ENCODE assay signal across 21 cellular contexts in genomic region chr16:16139806-16140205, GRCh38.
DNase-seq lines count a peak whose midpoint lies in the region; ATAC-seq, FAIRE-seq and TF ChIP-seq lines count a peak whose summit lies in the region.
"Had no signal": no experiment of that assay in that cellular context is flagged by ENCODE, and none has a peak within 500 bp of the region (broad histone marks: within the 10 kb centered on the region; RNA-seq: fewer than 3 reads in every experiment).

No MANE protein-coding gene starts in this region.

- H3K36me3 ChIP-seq in Caco-2 (ENCODE audit: control insufficient read depth, insufficient read depth, low read length), result no peaks in the 10 kb centered on the region
- peaks cover 26 to 56% of the 10 kb centered on the region in 2 experiments for H3K36me3 ChIP-seq in GM12878 (ENCODE audit: control insufficient read depth in 2 of 2, insufficient read depth in 2 of 2, low read length in 1 of 2)

- TF ChIP-seq POLR2A in GM12878 (IDR thresholded peaks at IDR 0.05; ENCODE audit: low read depth, low read length), result no peak

- no peak overlapping the region for H3K27ac ChIP-seq in GM12878 (ENCODE audit: control insufficient read depth, insufficient read depth)
- H3K27ac ChIP-seq: GM23248 had no signal

- H3K9me3 ChIP-seq in Caco-2, result no peaks in the 10 kb centered on the region
- H3K9me3 ChIP-seq in GM12878 (replicated peaks; ENCODE audit: control insufficient read depth, insufficient read depth, low read length), result no peaks in the 10 kb centered on the region

- H4K20me1 ChIP-seq in GM12878 (ENCODE audit: control insufficient read depth, insufficient read depth), result no peaks in the 10 kb centered on the region

- no peak overlapping the region for H2AFZ ChIP-seq in GM12878 (ENCODE audit: control insufficient read depth, low read depth, low read length)
- H2AFZ ChIP-seq: GM23248 had no signal

- FAIRE-seq in GM12878 (lab: Jason Lieb, UNC), result no peak
- FAIRE-seq: D721Med, GM12892, GM19239, H1 had no signal

- peaks cover 36% of the 10 kb centered on the region for H3K36me3 Mint-ChIP-seq in Caco-2 (ENCODE audit: insufficient read depth, unreplicated experiment)
- H3K36me3 Mint-ChIP-seq in Calu3 (ENCODE audit: insufficient read depth, unreplicated experiment), result peaks cover 54% of the 10 kb centered on the region

- H3K27ac Mint-ChIP-seq in Caco-2 (ENCODE audit: unreplicated experiment) (peak overlapping the region; percentile 27), Calu3 (ENCODE audit: unreplicated experiment) (no peak overlapping the region)

- no peaks in the 10 kb centered on the region for H3K27me3 ChIP-seq in Caco-2 (replicated peaks; ENCODE audit: control insufficient read depth, insufficient read depth, low read length)
- H3K27me3 ChIP-seq in GM12878 (replicated peaks in 1 of 2; ENCODE audit: control insufficient read depth in 2 of 2, insufficient read depth in 2 of 2, low read length in 1 of 2), result no peaks in the 10 kb centered on the region

- BruUV-seq in Caco-2 (replicated peaks; lab: Mats Ljungman, UMichigan), result no TSS peak
- BruUV-seq in GM12878 (replicated peaks; lab: Mats Ljungman, UMichigan), result no TSS peak
- BruUV-seq in Calu3 (replicated peaks; lab: Mats Ljungman, UMichigan), result no TSS peak

- no peak for TF ChIP-seq RAD21 in GM12878 (IDR thresholded peaks at IDR 0.05; ENCODE audit: insufficient read depth, low read depth, low read length)

- H3K4me3 Mint-ChIP-seq in Caco-2 (ENCODE audit: unreplicated experiment) (no peak overlapping the region), Calu3 (ENCODE audit: low read depth, unreplicated experiment) (no peak overlapping the region)
- H3K4me3 Mint-ChIP-seq: CD4-positive, alpha-beta memory T cell had no signal

- no peak for TF ChIP-seq CTCF in Caco-2 (IDR thresholded peaks at IDR 0.05; ENCODE audit: insufficient read depth in 1 of 2, low read depth in 1 of 2, low read length in 1 of 2, severe bottlenecking in 1 of 2, unreplicated experiment in 1 of 2)
- no peak for TF ChIP-seq CTCF in GM12878 (IDR thresholded peaks at IDR 0.05 in 2 of 3, conservative IDR thresholded peaks at IDR 0.05 in 1 of 3; ENCODE audit: control insufficient read depth in 2 of 3, extremely low read depth in 1 of 3, insufficient read depth in 1 of 3, low read depth in 3 of 3, low read length in 3 of 3)
- no peak for TF ChIP-seq CTCF in Calu3 (IDR thresholded peaks at IDR 0.05; ENCODE audit: unreplicated experiment)

- intact Hi-C loops in left ventricle myocardium superior (cut with micrococcal nuclease) (loop anchor here (10.0 kb wide), 1 partner anchor 375 kb away; no protein-coding TSS in a partner anchor), Right ventricle myocardium inferior (cut with DNase I) (no loop called here), Caco-2 (cut with micrococcal nuclease; ENCODE audit: unreplicated experiment) (no loop called here), GM12878 (cut with micrococcal nuclease; ENCODE audit: unreplicated experiment) (no loop called here), posterior vena cava (cut with DNase I) (no loop called here), Calu3 (cut with micrococcal nuclease; ENCODE audit: unreplicated experiment) (no loop called here)

- ATAC-seq in left ventricle myocardium superior, result no peak
- no peak for ATAC-seq in Right ventricle myocardium inferior
- no peak for ATAC-seq in GM12878
- no peak for ATAC-seq in HG02970 (IDR thresholded peaks at IDR 0.05; ENCODE audit: low FRiP score, unreplicated experiment)

- no peak for TF ChIP-seq EP300 in GM12878 (IDR thresholded peaks at IDR 0.05; ENCODE audit: borderline replicate concordance in 1 of 2, control insufficient read depth in 1 of 2, low read depth in 2 of 2, low read length in 2 of 2)

- no peak overlapping the region for H3K9ac ChIP-seq in GM12878 (ENCODE audit: control insufficient read depth, insufficient read depth, low read length)
- H3K9ac ChIP-seq: GM23248 had no signal

- RAD21 ChIA-PET in GM12878 (lab: Charles Lee; ENCODE audit: unreplicated experiment), result no interaction called here

- in situ Hi-C loops in GM12878 (cut with MboI), result no loop called here

- DNase-seq in left ventricle myocardium superior, result peak; percentile 2
- DNase-seq in Right ventricle myocardium inferior (ENCODE audit: missing footprints), result no peak
- no peak for DNase-seq in Caco-2
- DNase-seq in GM12878 (ENCODE audit: low read depth, low spot score), result no peak
- DNase-seq in posterior vena cava (ENCODE audit: low spot score), result peak; percentile 32
- DNase-seq in Calu3, result no peak
- no peak for DNase-seq in NCI-H1436 treated with DMSO at 0.1 percent for 48 hours (lab: John Stamatoyannopoulos, UW)
- DNase-seq: C1 segment of cervical spinal cord; CD4-positive, alpha-beta memory T cell; COR-L47; DMS 273 treated with DMSO at 0.1 percent for 48 hours; DMS79; GF-D8; GM23248; H7; HCEC 1CT had no signal

- POLR2A ChIA-PET in Caco-2 (lab: Charles Lee) (no interaction called here), GM12878 (lab: Charles Lee) (no interaction called here)

- no peak overlapping the region for H3K4me2 ChIP-seq in GM12878 (ENCODE audit: control insufficient read depth, insufficient read depth)

- H3K79me2 ChIP-seq in GM12878 (ENCODE audit: control insufficient read depth, insufficient read depth, low read length), result no peaks in the 10 kb centered on the region

- H3K4me3 ChIP-seq in Caco-2 (ENCODE audit: low read depth, low read length) (no peak overlapping the region), GM12878 (no peak overlapping the region)
- H3K4me3 ChIP-seq: GM23248 had no signal

- H3K27me3 Mint-ChIP-seq in Caco-2 (ENCODE audit: insufficient read depth, unreplicated experiment), result no peaks in the 10 kb centered on the region
- no peaks in the 10 kb centered on the region for H3K27me3 Mint-ChIP-seq in Calu3 (ENCODE audit: unreplicated experiment)
- H3K27me3 Mint-ChIP-seq: CD4-positive, alpha-beta memory T cell had no signal

- H3K9me3 Mint-ChIP-seq in Caco-2 (ENCODE audit: unreplicated experiment) (no peaks in the 10 kb centered on the region), Calu3 (ENCODE audit: low read depth, unreplicated experiment) (no peaks in the 10 kb centered on the region)

- SMC1A ChIA-PET in GM12878 (lab: Charles Lee; ENCODE audit: uncharacterized antibody, unreplicated experiment), result no interaction called here

- CTCF ChIA-PET in Caco-2 (lab: Charles Lee), result no interaction called here
- CTCF ChIA-PET in GM12878 (lab: Yijun Ruan, JAX), result no interaction called here
- CTCF ChIA-PET in Calu3 (lab: Charles Lee), result no interaction called here

- H3K4me1 ChIP-seq in Caco-2, result no peaks in the 10 kb centered on the region
- 0 out of 2 replicates have a peak, but pooled peaks cover 2% of the 10 kb centered on the region for H3K4me1 ChIP-seq in GM12878 (ENCODE audit: control insufficient read depth, insufficient read depth, low read length)

- over 99% methylated on average over 7 of the region's 7 CpGs for WGBS in GM12878 (ENCODE audit: insufficient coverage, insufficient replicate concordance, low lambda C conversion rate, missing lambda C conversion rate)

- no peaks in the 10 kb centered on the region for H3K4me1 Mint-ChIP-seq in Caco-2 (ENCODE audit: low read depth, unreplicated experiment)
- no peaks in the 10 kb centered on the region for H3K4me1 Mint-ChIP-seq in Calu3 (ENCODE audit: low read depth, unreplicated experiment)
- H3K4me1 Mint-ChIP-seq: CD4-positive, alpha-beta memory T cell had no signal

TF ChIP-seq in GM12878, 131 proteins besides CTCF, POLR2A, EP300 and RAD21:
- TF ChIP-seq ZBTB40 (IDR thresholded peaks at IDR 0.05; ENCODE audit: borderline replicate concordance) (peak; percentile 65), BRCA1 (IDR thresholded peaks at IDR 0.05; ENCODE audit: low read depth, low read length) (no peak)

Comparison
In these comparisons a context has a peak if more than half of its experiments do, and no peak if none do; other contexts are left out.
1. DNase-seq: peak in left ventricle myocardium superior (single experiment) and posterior vena cava (single experiment); none in Right ventricle myocardium inferior (single experiment), Caco-2 (0 of 2), GM12878 (single experiment), Calu3 (single experiment) and NCI-H1436 treated with DMSO at 0.1 percent for 48 hours (single experiment).